26 cellular contexts compared by ENCODE assay signal in the genomic region with DNA sequence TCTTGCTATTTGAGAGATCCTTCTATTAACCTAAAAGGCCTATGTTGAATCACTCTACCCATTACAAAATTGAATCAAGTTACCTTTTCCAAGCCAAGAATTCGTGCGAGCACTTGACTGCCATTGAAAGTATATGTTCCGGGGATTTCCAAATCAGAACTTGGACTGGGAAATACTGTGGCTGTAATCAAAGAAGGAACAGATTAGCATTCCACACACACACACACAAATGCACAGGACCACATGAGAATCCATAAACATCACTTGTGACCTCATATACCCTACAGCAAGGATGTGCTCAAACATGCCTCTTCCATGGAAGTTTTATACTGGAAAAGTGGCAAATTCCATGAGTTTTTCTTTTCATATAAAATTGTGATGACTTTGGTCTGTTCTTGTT.
"Had no signal": no experiment of that assay in that cellular context is flagged by ENCODE, and none has a peak within 500 bp of the region (broad histone marks: within the 10 kb centered on the region; RNA-seq: fewer than 3 reads in every experiment).

No MANE protein-coding gene starts in this region.

- H3K27ac ChIP-seq: left ventricle myocardium inferior, ovary, right atrium auricular region, right lobe of liver, tibial nerve, uterus had no signal

- DNase-seq: hypothalamus; immature natural killer cell; left ventricle myocardium inferior; midbrain; mucosa of descending colon; naive thymus-derived CD4-positive, alpha-beta T cell; ovary; right lobe of liver; stimulated activated CD4-positive, alpha-beta T cell treated with anti-CD3 and anti-CD28 coated beads, Interleukin-1b, Interleukin-23, amount 100 ng/mL, for 48 hours; stimulated activated CD4-positive, alpha-beta T cell treated with anti-CD3 and anti-CD28 coated beads, Interleukin-2, amount 100 ng/mL, for 48 hours; stimulated activated CD4-positive, alpha-beta T cell treated with anti-CD3 and anti-CD28 coated beads, Interleukin-4, amount 100 ng/mL, for 4 hours; stimulated activated CD8-positive, alpha-beta memory T cell treated with anti-CD3 and anti-CD28 coated beads, Interleukin-4, amount 100 ng/mL, for 48 hours; stimulated activated naive CD4-positive, alpha-beta T cell treated with Interleukin-2 at 50 U/mL for 16 hours; stimulated activated naive CD8-positive, alpha-beta T cell treated with anti-CD3 and anti-CD28 coated beads, Interleukin-15, amount 100 ng/mL, for 72 hours; substantia nigra; uterus had no signal

- FAIRE-seq: islet of Langerhans had no signal

- H3K4me2 ChIP-seq: smooth muscle cell had no signal

- H3K27ac Mint-ChIP-seq: immature natural killer cell; memory B cell; naive thymus-derived CD4-positive, alpha-beta T cell; natural killer cell treated with Interleukin-12 subunit alpha and Interleukin-12 subunit beta and Interleukin-15 and Interleukin-18, amount 100 ng/mL, for 72 hours; progenitor cell of endocrine pancreas; stimulated activated memory B cell treated with anti-CD40 and anti-IgM and Interleukin-4, amounts not matched to agents 10 μg/mL and 1 μg/mL and 100 μg/mL, for 72 hours; stimulated activated naive CD8-positive, alpha-beta T cell treated with anti-CD3 and anti-CD28 coated beads, Interleukin-15, amount 100 ng/mL, for 72 hours; type B pancreatic cell had no signal

- H3K36me3 Mint-ChIP-seq: immature natural killer cell; memory B cell; naive thymus-derived CD4-positive, alpha-beta T cell; natural killer cell treated with Interleukin-12 subunit alpha and Interleukin-12 subunit beta and Interleukin-15 and Interleukin-18, amount 100 ng/mL, for 72 hours; stimulated activated memory B cell treated with anti-CD40 and anti-IgM and Interleukin-4, amounts not matched to agents 10 μg/mL and 1 μg/mL and 100 μg/mL, for 72 hours; type B pancreatic cell had no signal

- H3K36me3 ChIP-seq: left ventricle myocardium inferior, ovary, right atrium auricular region, right lobe of liver, tibial nerve, uterus had no signal

- H3K9me3 Mint-ChIP-seq: memory B cell; natural killer cell treated with Interleukin-12 subunit alpha and Interleukin-12 subunit beta and Interleukin-15 and Interleukin-18, amount 100 ng/mL, for 72 hours; type B pancreatic cell had no signal

- H3K4me3 Mint-ChIP-seq: immature natural killer cell; memory B cell; naive thymus-derived CD4-positive, alpha-beta T cell; natural killer cell treated with Interleukin-12 subunit alpha and Interleukin-12 subunit beta and Interleukin-15 and Interleukin-18, amount 100 ng/mL, for 72 hours; stimulated activated memory B cell treated with anti-CD40 and anti-IgM and Interleukin-4, amounts not matched to agents 10 μg/mL and 1 μg/mL and 100 μg/mL, for 72 hours; stimulated activated naive CD8-positive, alpha-beta T cell treated with anti-CD3 and anti-CD28 coated beads, Interleukin-15, amount 100 ng/mL, for 72 hours; type B pancreatic cell had no signal

- H3K9me3 ChIP-seq: mucosa of descending colon, ovary, right lobe of liver, uterus had no signal

- H3K27me3 ChIP-seq: ovary, right atrium auricular region, right lobe of liver, tibial nerve, uterus had no signal

- ATAC-seq: mucosa of descending colon; naive thymus-derived CD4-positive, alpha-beta T cell; natural killer cell treated with Interleukin-12 subunit alpha and Interleukin-12 subunit beta and Interleukin-15 and Interleukin-18, amount 100 ng/mL, for 72 hours; right lobe of liver; stimulated activated memory B cell treated with anti-CD40 and anti-IgM and Interleukin-4, amounts not matched to agents 10 μg/mL and 1 μg/mL and 100 μg/mL, for 72 hours; stimulated activated naive CD8-positive, alpha-beta T cell treated with anti-CD3 and anti-CD28 coated beads, Interleukin-15, amount 100 ng/mL, for 72 hours had no signal

- H3K4me1 ChIP-seq: left ventricle myocardium inferior, right atrium auricular region, right lobe of liver, tibial nerve, uterus had no signal

- H3K4me3 ChIP-seq: left ventricle myocardium inferior, lung, mucosa of descending colon, ovary, right atrium auricular region, right lobe of liver, smooth muscle cell, tibial nerve, uterus had no signal

- H3K27me3 Mint-ChIP-seq: memory B cell; natural killer cell treated with Interleukin-12 subunit alpha and Interleukin-12 subunit beta and Interleukin-15 and Interleukin-18, amount 100 ng/mL, for 72 hours; progenitor cell of endocrine pancreas; stimulated activated memory B cell treated with anti-CD40 and anti-IgM and Interleukin-4, amounts not matched to agents 10 μg/mL and 1 μg/mL and 100 μg/mL, for 72 hours; stimulated activated naive CD8-positive, alpha-beta T cell treated with anti-CD3 and anti-CD28 coated beads, Interleukin-15, amount 100 ng/mL, for 72 hours; type B pancreatic cell had no signal

- H3K4me1 Mint-ChIP-seq: immature natural killer cell; memory B cell; naive thymus-derived CD4-positive, alpha-beta T cell; stimulated activated memory B cell treated with anti-CD40 and anti-IgM and Interleukin-4, amounts not matched to agents 10 μg/mL and 1 μg/mL and 100 μg/mL, for 72 hours; stimulated activated naive CD8-positive, alpha-beta T cell treated with anti-CD3 and anti-CD28 coated beads, Interleukin-15, amount 100 ng/mL, for 72 hours had no signal
